Comparison of ENCODE assay signal across 10 cellular contexts in the genomic region with DNA sequence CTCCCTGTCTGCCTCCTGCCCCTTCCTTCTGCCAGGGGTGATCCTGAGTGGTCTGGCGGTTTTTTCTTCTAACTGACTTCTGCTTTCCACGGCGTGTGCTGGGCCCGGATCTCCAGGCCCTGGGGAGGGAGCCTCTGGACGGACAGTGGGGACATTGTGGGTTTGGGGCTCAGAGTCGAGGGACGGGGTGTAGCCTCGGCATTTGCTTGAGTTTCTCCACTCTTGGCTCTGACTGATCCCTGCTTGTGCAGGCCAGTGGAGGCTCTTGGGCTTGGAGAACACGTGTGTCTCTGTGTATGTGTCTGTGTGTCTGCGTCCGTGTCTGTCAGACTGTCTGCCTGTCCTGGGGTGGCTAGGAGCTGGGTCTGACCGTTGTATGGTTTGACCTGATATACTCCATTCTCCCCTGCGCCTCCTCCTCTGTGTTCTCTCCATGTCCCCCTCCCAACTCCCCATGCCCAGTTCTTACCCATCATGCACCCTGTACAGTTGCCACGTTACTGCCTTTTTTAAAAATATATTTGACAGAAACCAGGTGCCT. TPM values are rescaled to one million over a fixed set of nuclear protein-coding genes. Genes with fewer than 3 reads are reported as not detected.
DNase-seq lines count a peak whose midpoint lies in the region; ATAC-seq, FAIRE-seq and TF ChIP-seq lines count a peak whose summit lies in the region.
"Had no signal": no experiment of that assay in that cellular context is flagged by ENCODE, and none has a peak within 500 bp of the region (broad histone marks: within the 10 kb centered on the region; RNA-seq: fewer than 3 reads in every experiment).

No MANE protein-coding gene starts in this region.

- no peak for DNase-seq in GM23248
- DNase-seq in ascending aorta (ENCODE audit: low spot score in 2 of 2), result no peak
- no peak for DNase-seq in right atrium auricular region (ENCODE audit: low spot score)
- DNase-seq in small intestine, result no peak
- no peak for DNase-seq in NCI-H2196 (lab: John Stamatoyannopoulos, UW; ENCODE audit: unreplicated experiment)
- DNase-seq in HuH-7.5 (ENCODE audit: low spot score), result no peak
- DNase-seq: activated B cell treated with CpG ODN at 0.5 μM for 24 hours; NK-92 treated with Interleukin-12 subunit alpha and Interleukin-12 subunit beta, amount 100 ng/mL, for 24 hours had no signal

- WGBS in GM23248 (ENCODE audit: low coverage in 1 of 2, low lambda C conversion rate in 2 of 2, missing lambda C conversion rate in 2 of 2), 2 experiments, result 34 to 38% methylated on average over 11 to 14 of the region's 14 CpGs
- WGBS in small intestine, 3 donors, result 69 to 90% (median 85%) methylated on average over 13 to 14 of the region's 14 CpGs

- no peak for ATAC-seq in HG02938 (IDR thresholded peaks at IDR 0.05; ENCODE audit: unreplicated experiment)

- H3F3A ChIP-seq in GM23248 (ENCODE audit: insufficient read depth), result peaks cover 30% of the 10 kb centered on the region

- peak overlapping the region; percentile 55 for H3K9ac ChIP-seq in GM23248

- H3K4me1 ChIP-seq in GM23248 (ENCODE audit: insufficient read depth), result peaks cover 42% of the 10 kb centered on the region
- peaks cover 26 to 58% of the 10 kb centered on the region in 2 donors for H3K4me1 ChIP-seq in ascending aorta
- peaks cover 0 to 76% of the 10 kb centered on the region in 2 donors for H3K4me1 ChIP-seq in right atrium auricular region
- peaks cover 0 to 4% of the 10 kb centered on the region in 2 donors for H3K4me1 ChIP-seq in small intestine (ENCODE audit: control insufficient read depth in 2 of 2, insufficient read depth in 1 of 2, low read depth in 1 of 2, low read length in 1 of 2)

- intact Hi-C loops in ascending aorta (cut with DNase I), result loop anchor here (1.0 kb wide), 2 partner anchors 10 to 61 kb away; a partner anchor contains a TSS

- no peak for TF ChIP-seq CTCF in ascending aorta (IDR thresholded peaks at IDR 0.05)
- TF ChIP-seq CTCF in right atrium auricular region (IDR thresholded peaks at IDR 0.05), result no peak

- H2AFZ ChIP-seq in GM23248, result peak overlapping the region; percentile 50; the same call in 1 of the 2 replicates

- no peaks in the 10 kb centered on the region for H3K27me3 ChIP-seq in GM23248 (replicated peaks; ENCODE audit: insufficient read depth)
- H3K27me3 ChIP-seq in ascending aorta, result no peaks in the 10 kb centered on the region
- no peaks in the 10 kb centered on the region for H3K27me3 ChIP-seq in right atrium auricular region
- H3K27me3 ChIP-seq in small intestine (ENCODE audit: control insufficient read depth in 2 of 2, insufficient read depth in 2 of 2, low read length in 2 of 2), result no peaks in the 10 kb centered on the region

- H3K9me3 ChIP-seq in GM23248 (ENCODE audit: low read depth) (no peaks in the 10 kb centered on the region), ascending aorta (no peaks in the 10 kb centered on the region), right atrium auricular region (no peaks in the 10 kb centered on the region), small intestine (ENCODE audit: control insufficient read depth, low read depth) (no peaks in the 10 kb centered on the region)

- H3K79me2 ChIP-seq in GM23248 (ENCODE audit: insufficient read depth), result no peaks in the 10 kb centered on the region

- in situ Hi-C loops in GM23248 (cut with MboI), result no loop called here

- H3K27ac ChIP-seq in GM23248 (peak overlapping the region; percentile 82), ascending aorta (peak overlapping the region; percentile 80 to 100), right atrium auricular region (peak overlapping the region; percentile 98), skin epidermis (peak overlapping the region in 16 of 21 experiments; percentile 3 to 78 (median 52)), small intestine (ENCODE audit: low read depth in 1 of 2, low read length in 1 of 2) (peak overlapping the region in 1 of 2 donors; percentile 47)

- no peaks in the 10 kb centered on the region for H3K36me3 ChIP-seq in GM23248 (ENCODE audit: low read depth)
- peaks cover 42 to 59% of the 10 kb centered on the region in 2 donors for H3K36me3 ChIP-seq in ascending aorta
- peaks cover 38% of the 10 kb centered on the region for H3K36me3 ChIP-seq in right atrium auricular region
- no peaks in the 10 kb centered on the region for H3K36me3 ChIP-seq in small intestine (ENCODE audit: control insufficient read depth in 2 of 2, insufficient read depth in 2 of 2, low read length in 2 of 2)

- no peaks in the 10 kb centered on the region for H3K9me2 ChIP-seq in GM23248 (ENCODE audit: insufficient read depth)

- H4K20me1 ChIP-seq in GM23248 (ENCODE audit: insufficient read depth), result no peaks in the 10 kb centered on the region

- no peak for FAIRE-seq in small intestine (lab: Jason Lieb, UNC)

- H3K4me2 ChIP-seq in GM23248 (ENCODE audit: unreplicated experiment), result peak overlapping the region; percentile 60

- H3K4me3 ChIP-seq in GM23248 (no peak overlapping the region), ascending aorta (peak overlapping the region in 1 of 2 donors; percentile 18), right atrium auricular region (no peak overlapping the region), skin epidermis (no peak overlapping the region), small intestine (ENCODE audit: low read depth in 1 of 2, low read length in 2 of 2) (no peak overlapping the region)

RNA-seq across cellular contexts. Expression of a gene that starts 10.2 kb away (rescaled TPM):
- total RNA-seq in GM23248 (2014; rRNA removed; shearing (Covaris generic)), result 12.2 and 17.1 TPM in 2 replicates
- polyA plus RNA-seq in GM23248 (2016; fragmentation: Nextera tagmentation; extraction: Ambion mirVana) (18.4 and 19.2 TPM in 2 replicates), small intestine (10 to 100 TPM in 1 of 3 donors, 1 to 10 TPM in 2; 2.4 to 23.8 (median 3.4) TPM)
- total RNA-seq in ascending aorta (224 TPM), right atrium auricular region (100 to 1,000 TPM; 105 to 256 TPM)

RNA-seq across cellular contexts. Expression of a gene that starts 13.3 kb away (rescaled TPM):
- 686 and 732 TPM in 2 replicates for total RNA-seq in GM23248 (2014; rRNA removed; shearing (Covaris generic))
- 392 and 395 TPM in 2 replicates for polyA plus RNA-seq in GM23248 (2016; fragmentation: Nextera tagmentation; extraction: Ambion mirVana)
- 354 TPM for total RNA-seq in ascending aorta
- 100 to 1,000 TPM; 716 to 772 TPM for total RNA-seq in right atrium auricular region
- 100 to 1,000 TPM; 100 to 530 (median 171) TPM for polyA plus RNA-seq in small intestine

RNA-seq across cellular contexts. Expression of a gene that starts 16.9 kb away (rescaled TPM):
- total RNA-seq in GM23248 (2014; rRNA removed; shearing (Covaris generic)), result not detected in 2 replicates
- not detected in 2 replicates for polyA plus RNA-seq in GM23248 (2016; fragmentation: Nextera tagmentation; extraction: Ambion mirVana)
- 13.9 TPM for total RNA-seq in ascending aorta
- total RNA-seq in right atrium auricular region, result not detected
- polyA plus RNA-seq in small intestine, result under 1 TPM in 1 of 3 donors, not detected in 2; 0.98 TPM
- total RNA-seq: activated B cell treated with CpG ODN at 0.5 μM for 24 hours had no signal

RNA-seq across cellular contexts. Expression of a gene that starts 23.7 kb away (rescaled TPM):
- total RNA-seq in GM23248 (2014; rRNA removed; shearing (Covaris generic)), result 106 and 114 TPM in 2 replicates
- polyA plus RNA-seq in GM23248 (2016; fragmentation: Nextera tagmentation; extraction: Ambion mirVana), result 101 and 103 TPM in 2 replicates
- 9.9 TPM for total RNA-seq in ascending aorta
- total RNA-seq in right atrium auricular region, result 10 to 100 TPM; 23.0 to 23.7 TPM
- 10 to 100 TPM in 2 of 3 donors, 1 to 10 TPM in 1; 6.5 to 33.2 (median 11.3) TPM for polyA plus RNA-seq in small intestine

RNA-seq across cellular contexts. Expression of a gene that starts 31.7 kb away (rescaled TPM):
- total RNA-seq in GM23248 (2014; rRNA removed; shearing (Covaris generic)), result 2.3 and 6.3 TPM in 2 replicates
- polyA plus RNA-seq in GM23248 (2016; fragmentation: Nextera tagmentation; extraction: Ambion mirVana), result 3.5 and 4.5 TPM in 2 replicates
- total RNA-seq in ascending aorta, result 1.9 TPM
- 1 to 10 TPM; 3.8 to 8.7 TPM for total RNA-seq in right atrium auricular region
- polyA plus RNA-seq in small intestine, result 10 to 100 TPM in 1 of 3 donors, 1 to 10 TPM in 2; 7.6 to 13.5 (median 8.3) TPM

Comparison
In these comparisons a context has a peak if more than half of its experiments do, and no peak if none do; other contexts are left out.
1. RNA of a gene that starts 16.9 kb away (total RNA-seq): 13.9 TPM in ascending aorta (single experiment); not detected in right atrium auricular region and not detected in GM23248; every median in the first group is over 10 times any median in the second.